Comparison of ENCODE assay signal across 1 cellular context in genomic region chr16:56965149-56965938, GRCh38.
TF ChIP-seq lines count a peak whose summit lies in the region.

No MANE protein-coding gene starts in this region.

TF ChIP-seq in IMR-90, 13 proteins besides CTCF, POLR2A, EP300 and RAD21:
- TF ChIP-seq MAFK (IDR thresholded peaks at IDR 0.05; ENCODE audit: low read depth, low read length) (no peak), SMC3 (IDR thresholded peaks at IDR 0.05; ENCODE audit: low read depth, low read length) (no peak), USF2 (IDR thresholded peaks at IDR 0.05; ENCODE audit: low read depth, low read length) (no peak), CHD1 (IDR thresholded peaks at IDR 0.05; ENCODE audit: low read depth, low read length) (no peak), RCOR1 (IDR thresholded peaks at IDR 0.05; ENCODE audit: insufficient replicate concordance, low read length) (no peak), BHLHE40 (IDR thresholded peaks at IDR 0.05; ENCODE audit: low read depth, low read length) (no peak), NFE2L2 (IDR thresholded peaks at IDR 0.05; ENCODE audit: low read depth, low read length) (no peak), MXI1 (IDR thresholded peaks at IDR 0.05; ENCODE audit: borderline replicate concordance, low read depth, low read length) (no peak), ELK1 (IDR thresholded peaks at IDR 0.05; ENCODE audit: borderline replicate concordance, low read depth, low read length) (no peak)
TF ChIP-seq in IMR-90: peak in this region for 0.
